ENCODE assay signal across 17 cellular contexts in genomic region chr5:137191179-137191578, GRCh38.
"Had no signal": no experiment of that assay in that cellular context is flagged by ENCODE, and none has a peak within 500 bp of the region (broad histone marks: within the 10 kb centered on the region; RNA-seq: fewer than 3 reads in every experiment).

No MANE protein-coding gene starts in this region.

- H3K27ac Mint-ChIP-seq: activated CD4-positive, alpha-beta T cell treated with anti-CD3 and anti-CD28 coated beads, Interleukin-2, amount 10 ng/mL, durations not matched to agents 24 days and 14 days; activated CD8-positive, alpha-beta T cell treated with anti-CD3 and anti-CD28 coated beads, Interleukin-2, amount 10 ng/mL, durations not matched to agents 7 days and 5 days; activated naive CD8-positive, alpha-beta T cell treated with anti-CD3 and anti-CD28 coated beads for 36 hours; naive B cell; neural progenitor cell had no signal

- H3K27ac ChIP-seq: gastrocnemius medialis, heart right ventricle, left lung, neural progenitor cell, ovary, thyroid gland had no signal

- H3K36me3 ChIP-seq: gastrocnemius medialis, heart right ventricle, left lung, neural progenitor cell, ovary, thyroid gland had no signal

- H3K4me3 Mint-ChIP-seq: activated CD4-positive, alpha-beta T cell treated with anti-CD3 and anti-CD28 coated beads, Interleukin-2, amount 10 ng/mL, durations not matched to agents 24 days and 14 days; activated CD8-positive, alpha-beta T cell treated with anti-CD3 and anti-CD28 coated beads, Interleukin-2, amount 10 ng/mL, durations not matched to agents 7 days and 5 days; activated naive CD8-positive, alpha-beta T cell treated with anti-CD3 and anti-CD28 coated beads for 36 hours; naive B cell; neural progenitor cell had no signal

- H3K9me3 Mint-ChIP-seq: activated CD4-positive, alpha-beta T cell treated with anti-CD3 and anti-CD28 coated beads, Interleukin-2, amount 10 ng/mL, durations not matched to agents 24 days and 14 days; activated naive CD8-positive, alpha-beta T cell treated with anti-CD3 and anti-CD28 coated beads for 36 hours; neural progenitor cell had no signal

- H3K4me1 Mint-ChIP-seq: activated CD4-positive, alpha-beta T cell treated with anti-CD3 and anti-CD28 coated beads, Interleukin-2, amount 10 ng/mL, durations not matched to agents 24 days and 14 days; activated naive CD8-positive, alpha-beta T cell treated with anti-CD3 and anti-CD28 coated beads for 36 hours; naive B cell had no signal

- H3K27me3 ChIP-seq: gastrocnemius medialis, heart right ventricle, neural progenitor cell, ovary, thyroid gland had no signal

- DNase-seq: activated CD4-positive, alpha-beta T cell treated with anti-CD3 and anti-CD28 coated beads, Interleukin-2, amount 10 ng/mL, durations not matched to agents 24 days and 14 days; activated CD4-positive, CD25-positive, alpha-beta regulatory T cell; activated CD8-positive, alpha-beta memory T cell treated with anti-CD3 and anti-CD28 coated beads, Interleukin-2, amount 50 U/mL, for 48 hours; activated CD8-positive, alpha-beta T cell treated with anti-CD3 and anti-CD28 coated beads, Interleukin-2, amount 10 ng/mL, durations not matched to agents 7 days and 5 days; activated naive CD8-positive, alpha-beta T cell treated with anti-CD3 and anti-CD28 coated beads for 36 hours; aorta; gastrocnemius medialis; heart right ventricle; islet precursor cell; left lung; naive B cell; ovary; stimulated activated CD4-positive, alpha-beta T cell treated with anti-CD3 and anti-CD28 coated beads, Interleukin-12 subunit alpha, Interleukin-12 subunit beta, amount 100 ng/mL, for 4 hours; stimulated activated CD4-positive, alpha-beta T cell treated with anti-CD3 and anti-CD28 coated beads, Interleukin-2, amount 100 ng/mL, for 24 hours; T-helper 2 cell; thyroid gland had no signal

- H3K27me3 Mint-ChIP-seq: activated CD4-positive, alpha-beta T cell treated with anti-CD3 and anti-CD28 coated beads, Interleukin-2, amount 10 ng/mL, durations not matched to agents 24 days and 14 days had no signal

- H3K9me3 ChIP-seq: gastrocnemius medialis, heart right ventricle, left lung, ovary, thyroid gland had no signal

- H3K4me1 ChIP-seq: gastrocnemius medialis, heart right ventricle, left lung, neural progenitor cell, thyroid gland had no signal

- H3K9ac ChIP-seq: neural progenitor cell had no signal

- H3K4me2 ChIP-seq: neural progenitor cell had no signal

- H3K4me3 ChIP-seq: gastrocnemius medialis, heart right ventricle, left lung, neural progenitor cell, ovary, thyroid gland had no signal

- ATAC-seq: activated CD8-positive, alpha-beta T cell treated with anti-CD3 and anti-CD28 coated beads, Interleukin-2, amount 10 ng/mL, durations not matched to agents 7 days and 5 days; gastrocnemius medialis; left lung had no signal

- H3K36me3 Mint-ChIP-seq: activated naive CD8-positive, alpha-beta T cell treated with anti-CD3 and anti-CD28 coated beads for 36 hours; naive B cell; neural progenitor cell had no signal

- H2AFZ ChIP-seq: neural progenitor cell had no signal
